8 cellular contexts compared by ENCODE assay signal in genomic region chr7:67179195-67179688, GRCh38.
DNase-seq lines count a peak whose midpoint lies in the region; TF ChIP-seq lines count a peak whose summit lies in the region.
"Not testable (repeated sequence)": the region's sequence is repeated elsewhere in the genome, so short reads cannot be mapped to it uniquely, and the experiment has no call there.

No MANE protein-coding gene starts in this region.

- peak; percentile 21; the same call in 1 of the 2 replicates for TF ChIP-seq CTCF in 22Rv1 (IDR thresholded peaks at IDR 0.05)
- not testable (repeated sequence) for TF ChIP-seq CTCF in GM12865 (IDR thresholded peaks at IDR 0.05; ENCODE audit: insufficient read depth, low read depth, low read length, missing control alignments); PC-9 (conservative IDR thresholded peaks at IDR 0.05); fibroblast of lung (conservative IDR thresholded peaks at IDR 0.05 in 1 of 2, IDR thresholded peaks at IDR 0.05 in 1 of 2; ENCODE audit: low read depth in 1 of 2, low read length in 2 of 2)

- not testable (repeated sequence) for H3F3A ChIP-seq in PC-9 (ENCODE audit: insufficient read depth, low read depth)

- not testable (repeated sequence) for H3K4me1 ChIP-seq in PC-9 (replicated peaks; ENCODE audit: insufficient read depth); fibroblast of lung (ENCODE audit: control insufficient read depth, extremely low read depth, insufficient read depth, low read length)

- DNase-seq in GM12865 (ENCODE audit: low read depth) (peak; percentile 35), NCI-H1105 treated with DMSO at 0.1 percent for 48 hours (lab: John Stamatoyannopoulos, UW) (peak; percentile 31), NCI-H526 (lab: John Stamatoyannopoulos, UW) (peak; percentile 21 to 29), PC-9 (peak; percentile 22 to 44), amniotic epithelial cell (ENCODE audit: low read depth) (peak; percentile 19), fibroblast of lung (ENCODE audit: low read depth in 2 of 2) (peak; percentile 4 to 49), myocyte (ENCODE audit: low read depth) (peak; percentile 39)

- not testable (repeated sequence) for H3K9me2 ChIP-seq in PC-9 (ENCODE audit: insufficient read depth)

- not testable (repeated sequence) for H3K27ac ChIP-seq in 22Rv1; PC-9; fibroblast of lung (ENCODE audit: insufficient read depth, low read length)

- intact Hi-C loops in PC-9 (cut with micrococcal nuclease; ENCODE audit: unreplicated experiment), result not testable (repeated sequence)

- H3K9ac ChIP-seq in fibroblast of lung (ENCODE audit: insufficient read depth, low read length), result not testable (repeated sequence)

- H3K4me3 ChIP-seq in GM12865 (ENCODE audit: low read depth, low read length); PC-9; fibroblast of lung (replicated peaks in 1 of 4; ENCODE audit: control extremely low read depth in 1 of 4, insufficient read depth in 1 of 4, low read depth in 3 of 4, low read length in 4 of 4): not testable (repeated sequence)

- POLR2A ChIA-PET in PC-9 (lab: Charles Lee; ENCODE audit: unreplicated experiment), result not testable (repeated sequence)

- H2AFZ ChIP-seq in PC-9; fibroblast of lung (ENCODE audit: low read length): not testable (repeated sequence)

- not testable (repeated sequence) for H3K79me2 ChIP-seq in PC-9 (ENCODE audit: low read depth); fibroblast of lung (ENCODE audit: control insufficient read depth, insufficient read depth, low read length)

- not testable (repeated sequence) for H3K27me3 ChIP-seq in PC-9 (ENCODE audit: insufficient read depth, low read depth); fibroblast of lung (ENCODE audit: control insufficient read depth, insufficient read depth, low read length)

- not testable (repeated sequence) for H4K20me1 ChIP-seq in PC-9 (ENCODE audit: insufficient read depth); fibroblast of lung (ENCODE audit: control insufficient read depth, extremely low read depth, insufficient read depth, low read length)

- CTCF ChIA-PET in PC-9 (lab: Charles Lee), result not testable (repeated sequence)

- not testable (repeated sequence) for H3K4me2 ChIP-seq in PC-9; fibroblast of lung (ENCODE audit: extremely low read depth, insufficient read depth, low read length)

- H3K9me3 ChIP-seq in PC-9 (ENCODE audit: insufficient read depth, low read depth); fibroblast of lung (ENCODE audit: control insufficient read depth, insufficient read depth, low read depth, low read length): not testable (repeated sequence)

- not testable (repeated sequence) for BruUV-seq in PC-9 (replicated peaks; lab: Mats Ljungman, UMichigan)

- H3K36me3 ChIP-seq in PC-9 (ENCODE audit: low read depth); fibroblast of lung (ENCODE audit: control insufficient read depth, insufficient read depth, low read length): not testable (repeated sequence)
